9 cellular contexts compared by ENCODE assay signal in genomic region chr3:40358454-40358853, GRCh38. TPM values are rescaled to one million over a fixed set of nuclear protein-coding genes. Genes with fewer than 3 reads are reported as not detected.
"Had no signal": no experiment of that assay in that cellular context is flagged by ENCODE, and none has a peak within 500 bp of the region (broad histone marks: within the 10 kb centered on the region; RNA-seq: fewer than 3 reads in every experiment).

No MANE protein-coding gene starts in this region.

- H3K4me1 Mint-ChIP-seq: IgD-negative memory B cell had no signal

- H3K4me3 ChIP-seq: K562 had no signal

- DNase-seq: IMR-90, KBM-7, KG1 had no signal

- H3K4me3 Mint-ChIP-seq: IgD-negative memory B cell had no signal

- ATAC-seq: HepG2, K562 had no signal

- H3K27ac Mint-ChIP-seq: IgD-negative memory B cell had no signal

- H3K27ac ChIP-seq: HL-60 had no signal

RNA-seq across cellular contexts. Expression of gene ENTPD3, which starts 28.5 kb away (rescaled TPM):
- total RNA-seq: HepG2, HT-29, HT1080, IMR-90 had no signal
- polyA plus RNA-seq: IMR-90 had no signal
